Comparison of ENCODE assay signal across 11 cellular contexts in the genomic region with DNA sequence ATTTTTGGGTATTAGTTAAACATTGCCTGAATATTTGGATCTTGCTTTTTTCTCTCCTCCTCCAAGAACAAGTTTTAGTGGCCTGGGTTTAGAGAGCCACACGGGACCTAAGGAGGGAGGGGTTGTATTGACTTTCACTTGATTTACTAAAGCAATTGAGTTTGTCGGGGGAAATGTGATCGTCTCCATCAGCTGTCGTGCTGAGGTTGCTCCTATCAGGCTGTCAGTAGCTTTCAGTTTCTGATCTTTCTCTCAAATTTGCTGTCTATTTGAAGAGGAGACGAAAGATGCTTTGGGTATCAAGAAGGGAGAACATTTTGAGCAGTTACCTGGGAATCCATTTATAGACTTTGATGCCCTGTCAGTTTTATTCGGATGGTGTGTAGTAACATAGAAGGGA.
A peak's percentile ranks its signal among the peaks of the same experiment; 100 is the strongest.
DNase-seq lines count a peak whose midpoint lies in the region; ATAC-seq, FAIRE-seq and TF ChIP-seq lines count a peak whose summit lies in the region.
"Had no signal": no experiment of that assay in that cellular context is flagged by ENCODE, and none has a peak within 500 bp of the region (broad histone marks: within the 10 kb centered on the region; RNA-seq: fewer than 3 reads in every experiment).

No MANE protein-coding gene starts in this region.

- H3K36me3 Mint-ChIP-seq in glutamatergic neuron (ENCODE audit: unreplicated experiment) (no peaks in the 10 kb centered on the region), HFFc6 (ENCODE audit: low read depth) (no peaks in the 10 kb centered on the region)
- H3K36me3 Mint-ChIP-seq: naive thymus-derived CD8-positive, alpha-beta T cell had no signal

- H3K4me3 Mint-ChIP-seq in glutamatergic neuron (ENCODE audit: unreplicated experiment) (peak overlapping the region; percentile 67), HFFc6 (no peak overlapping the region)

- no peaks in the 10 kb centered on the region for H3K9me3 Mint-ChIP-seq in glutamatergic neuron (ENCODE audit: unreplicated experiment)
- H3K9me3 Mint-ChIP-seq in HFFc6 = no peaks in the 10 kb centered on the region; the same call in 1 of the 2 replicates
- H3K9me3 Mint-ChIP-seq: naive thymus-derived CD8-positive, alpha-beta T cell had no signal

- H3K27me3 Mint-ChIP-seq in glutamatergic neuron (ENCODE audit: unreplicated experiment) (no peaks in the 10 kb centered on the region), HFFc6 (ENCODE audit: insufficient read depth) (no peaks in the 10 kb centered on the region)

- H3K27ac ChIP-seq in tibial nerve = peak overlapping the region in 2 of 4 donors; percentile 26 to 56

- TF ChIP-seq EP300 in tibial nerve (IDR thresholded peaks at IDR 0.05) = no peak

- H3K27ac Mint-ChIP-seq in glutamatergic neuron (ENCODE audit: unreplicated experiment) = peak overlapping the region; percentile 86
- no peak overlapping the region for H3K27ac Mint-ChIP-seq in HFFc6

- DNase-seq in GM12892 (ENCODE audit: insufficient read length) = peak; percentile 32
- no peak for DNase-seq in glutamatergic neuron
- no peak for DNase-seq in HFFc6
- no peak for DNase-seq in activated CD4-positive, alpha-beta T cell treated with anti-CD3 and anti-CD28 coated beads, Interleukin-2, amount 50 U/mL, for 1 hour
- DNase-seq in HPDE6-E6E7 (ENCODE audit: extremely low spot score) = no peak
- DNase-seq in tibial nerve (ENCODE audit: low spot score in 2 of 2) = no peak
- DNase-seq: naive thymus-derived CD8-positive, alpha-beta T cell had no signal

- no peaks in the 10 kb centered on the region for H3K9me3 ChIP-seq in tibial nerve

- H3K27me3 ChIP-seq in tibial nerve = no peaks in the 10 kb centered on the region

- 52 to 55% methylated on average over 6 of the region's 6 CpGs for WGBS in tibial nerve, 2 donors

- TF ChIP-seq POLR2A in GM12892 (IDR thresholded peaks at IDR 0.05; ENCODE audit: low read depth, low read length) (no peak), tibial nerve (IDR thresholded peaks at IDR 0.05) (no peak)

- no peaks in the 10 kb centered on the region for H3K36me3 ChIP-seq in tibial nerve

- H3K4me1 ChIP-seq in tibial nerve = peaks cover 0 to 34% (median 22%) of the 10 kb centered on the region in 4 donors

- peak overlapping the region in 1 of 4 donors; percentile 10 for H3K4me3 ChIP-seq in tibial nerve

- ATAC-seq in GM21367 (IDR thresholded peaks at IDR 0.05; ENCODE audit: unreplicated experiment) = peak; percentile 71
- ATAC-seq in HG03342 (IDR thresholded peaks at IDR 0.05; ENCODE audit: unreplicated experiment) = peak; percentile 74
- ATAC-seq: naive thymus-derived CD8-positive, alpha-beta T cell had no signal

- H3K4me1 Mint-ChIP-seq in glutamatergic neuron (ENCODE audit: low read depth, unreplicated experiment) (peaks cover 78% of the 10 kb centered on the region), HFFc6 (ENCODE audit: low read depth) (peaks cover 5% of the 10 kb centered on the region; the same call in 1 of the 2 replicates)

- TF ChIP-seq CTCF in glutamatergic neuron (IDR thresholded peaks at IDR 0.05; ENCODE audit: partially characterized antibody, unreplicated experiment) = no peak
- no peak for TF ChIP-seq CTCF in HFFc6 (IDR thresholded peaks at IDR 0.05)
- no peak for TF ChIP-seq CTCF in tibial nerve (IDR thresholded peaks at IDR 0.05)

- FAIRE-seq in GM12892 (lab: Jason Lieb, UNC) = peak; percentile 86
- FAIRE-seq: endothelial cell of umbilical vein, RCC 7860 had no signal
